In genomic region chr9:105187781-105188180, GRCh38 we compare ENCODE assay signal across 15 cellular contexts. TPM values are rescaled to one million over a fixed set of nuclear protein-coding genes. Genes with fewer than 3 reads are reported as not detected.
DNase-seq lines count a peak whose midpoint lies in the region; ATAC-seq, FAIRE-seq and TF ChIP-seq lines count a peak whose summit lies in the region.
"Had no signal": no experiment of that assay in that cellular context is flagged by ENCODE, and none has a peak within 500 bp of the region (broad histone marks: within the 10 kb centered on the region; RNA-seq: fewer than 3 reads in every experiment).

No MANE protein-coding gene starts in this region.

- H3K36me3 ChIP-seq in IMR-90 (ENCODE audit: control insufficient read depth, insufficient read depth, low read length) (no peaks in the 10 kb centered on the region), OCI-LY7 (ENCODE audit: insufficient read depth, low read length) (no peaks in the 10 kb centered on the region)
- H3K36me3 ChIP-seq: sigmoid colon had no signal

- H4K20me1 ChIP-seq in IMR-90 (ENCODE audit: insufficient read depth, low read length) (no peaks in the 10 kb centered on the region), OCI-LY7 (ENCODE audit: insufficient read depth, low read length) (no peaks in the 10 kb centered on the region)

- H3K9me2 ChIP-seq in OCI-LY7 (ENCODE audit: insufficient read depth, low read length) = no peaks in the 10 kb centered on the region

- H4K5ac ChIP-seq in IMR-90 (ENCODE audit: low read depth, low read length) = no peak overlapping the region

- H2AFZ ChIP-seq in IMR-90 (replicated peaks; ENCODE audit: low read length, poor library complexity) (no peak overlapping the region), OCI-LY7 (ENCODE audit: low read length) (no peak overlapping the region)

- POLR2A ChIA-PET in IMR-90 (lab: Charles Lee; ENCODE audit: unreplicated experiment) = no interaction called here
- POLR2A ChIA-PET in OCI-LY7 (lab: Charles Lee) = interaction anchor here (0.6 to 1.2 kb wide), 3 partner anchors 262 to 692 kb away, joined by 3 read pairs; no protein-coding TSS in a partner anchor

- no peak overlapping the region for H3K4ac ChIP-seq in IMR-90 (ENCODE audit: low read depth, low read length)

- TF ChIP-seq POLR2A in IMR-90 (IDR thresholded peaks at IDR 0.05; ENCODE audit: low read depth, low read length) = no peak
- TF ChIP-seq POLR2A in GM12892 (IDR thresholded peaks at IDR 0.05; ENCODE audit: low read depth, low read length) = no peak

- H3K4me1 ChIP-seq in IMR-90 (ENCODE audit: control insufficient read depth, insufficient read depth, low read length) = no peaks in the 10 kb centered on the region
- no peaks in the 10 kb centered on the region for H3K4me1 ChIP-seq in OCI-LY7 (ENCODE audit: insufficient read depth, low read length, poor library complexity, severe bottlenecking)

- dilution Hi-C loops in IMR-90 (cut with HindIII; ENCODE audit: low sequenced_read_pairs, unreplicated experiment) = no loop called here

- no peak overlapping the region for H2BK15ac ChIP-seq in IMR-90 (ENCODE audit: low read depth, low read length)

- no peak overlapping the region for H2AK5ac ChIP-seq in IMR-90 (ENCODE audit: low read depth, low read length)

- H3K4me3 ChIP-seq in IMR-90 (ENCODE audit: insufficient read depth, low read depth, low read length) = no peak overlapping the region
- H3K4me3 ChIP-seq in astrocyte of the cerebellum (ENCODE audit: low read depth, low read length) = no peak overlapping the region
- H3K4me3 ChIP-seq in OCI-LY7 (ENCODE audit: low read depth, low read length, poor library complexity, severe bottlenecking) = no peak overlapping the region
- H3K4me3 ChIP-seq: dorsolateral prefrontal cortex, mucosa of descending colon, sigmoid colon had no signal

- TF ChIP-seq CTCF in IMR-90 (conservative IDR thresholded peaks at IDR 0.05; ENCODE audit: low read depth, low read length) = no peak
- no peak for TF ChIP-seq CTCF in astrocyte of the cerebellum (IDR thresholded peaks at IDR 0.05; ENCODE audit: low read depth, low read length, missing control alignments)
- TF ChIP-seq CTCF in OCI-LY7 (conservative IDR thresholded peaks at IDR 0.05; ENCODE audit: low read length) = no peak

- TF ChIP-seq RAD21 in IMR-90 (IDR thresholded peaks at IDR 0.05; ENCODE audit: low read length) = no peak

- no peak overlapping the region for H3K14ac ChIP-seq in IMR-90 (replicated peaks; ENCODE audit: low read depth, low read length)

- no peak overlapping the region for H2BK20ac ChIP-seq in IMR-90 (ENCODE audit: low read depth, low read length)

- intact Hi-C loops in IMR-90 (cut with micrococcal nuclease) = no loop called here
- intact Hi-C loops in OCI-LY7 (cut with micrococcal nuclease; ENCODE audit: unreplicated experiment) = no loop called here

- H3K18ac ChIP-seq in IMR-90 (ENCODE audit: low read depth, low read length) = no peak overlapping the region

- H3K23ac ChIP-seq in IMR-90 (ENCODE audit: low read depth, low read length) = no peak overlapping the region

- no peak overlapping the region for H2BK5ac ChIP-seq in IMR-90 (ENCODE audit: low read depth, low read length, poor library complexity, severe bottlenecking)

- H3K56ac ChIP-seq in IMR-90 (ENCODE audit: extremely low read depth, insufficient read depth, low read length) = no peak overlapping the region

- H3K27ac ChIP-seq in IMR-90 (ENCODE audit: insufficient read depth, low read length) = no peak overlapping the region
- H3K27ac ChIP-seq in OCI-LY7 (ENCODE audit: low read depth, low read length, poor library complexity, severe bottlenecking) = no peak overlapping the region
- H3K27ac ChIP-seq: dorsolateral prefrontal cortex, sigmoid colon had no signal

- no peaks in the 10 kb centered on the region for H3K9me1 ChIP-seq in IMR-90 (ENCODE audit: insufficient read depth, low read length)

- H3K9me3 ChIP-seq in IMR-90 (ENCODE audit: control insufficient read depth, insufficient read depth, low read length) (no peaks in the 10 kb centered on the region), OCI-LY7 (ENCODE audit: low read length) (no peaks in the 10 kb centered on the region)
- H3K9me3 ChIP-seq: mucosa of descending colon, sigmoid colon had no signal

- H3K4me2 ChIP-seq in IMR-90 (ENCODE audit: low read depth, low read length) (no peak overlapping the region), OCI-LY7 (ENCODE audit: low read length) (no peak overlapping the region)

- no peak overlapping the region for H4K91ac ChIP-seq in IMR-90 (ENCODE audit: insufficient read depth, low read depth, low read length)

- WGBS in IMR-90 (ENCODE audit: extremely low coverage in 2 of 2, insufficient read length in 1 of 2), 2 experiments = no CpG with 5 or more reads among the region's 1 CpG

- CTCF ChIA-PET in IMR-90 (lab: Yijun Ruan, JAX) = interaction anchor here (0.6 kb wide), 1 partner anchor 1860 kb away, joined by 6 read pairs; no protein-coding TSS in a partner anchor
- CTCF ChIA-PET in OCI-LY7 (lab: Charles Lee; ENCODE audit: unreplicated experiment) = no interaction called here

- H4K8ac ChIP-seq in IMR-90 (ENCODE audit: low read depth in 2 of 2, low read length in 2 of 2) = no peak overlapping the region

- H3K79me1 ChIP-seq in IMR-90 (ENCODE audit: low read depth in 1 of 2, low read length in 2 of 2) = no peaks in the 10 kb centered on the region

- in situ Hi-C loops in IMR-90 (cut with MboI; ENCODE audit: low sequenced_read_pairs) = no loop called here
- in situ Hi-C loops in astrocyte of the cerebellum (cut with HindIII; ENCODE audit: low sequenced_read_pairs) = loop anchor here (25.0 kb wide), 1 partner anchor 200 kb away; no protein-coding TSS in a partner anchor

- DNase-seq in AG08395 (ENCODE audit: low spot score) (peak; percentile 66), IMR-90 (peak; percentile 86), astrocyte of the cerebellum (ENCODE audit: low read depth) (peak; percentile 60), hepatic stellate cell (ENCODE audit: low spot score) (peak; percentile 49), NCI-H146 treated with DMSO at 0.1 percent for 48 hours (lab: John Stamatoyannopoulos, UW; ENCODE audit: unreplicated experiment) (no peak), OCI-LY7 (ENCODE audit: low spot score) (no peak), GM12892 (ENCODE audit: insufficient read length) (no peak)
- no peak for DNase-seq in activated CD4-positive, alpha-beta T cell treated with anti-CD3 and anti-CD28 coated beads for 48 hours
- DNase-seq: activated CD4-positive, alpha-beta T cell treated with anti-CD3 and anti-CD28 coated beads for 1 hour; CD4-positive, CD25-positive, alpha-beta regulatory T cell; dorsolateral prefrontal cortex; mucosa of descending colon; NCI-H1694 treated with DMSO at 0.1 percent for 48 hours; SHP77 treated with DMSO at 0.1 percent for 48 hours; sigmoid colon had no signal

- no peak overlapping the region for H3K9ac ChIP-seq in IMR-90 (ENCODE audit: low read depth, low read length)

- ATAC-seq in IMR-90 (ENCODE audit: low read depth) = peak; percentile 78
- ATAC-seq: mucosa of descending colon had no signal

- BruUV-seq in IMR-90 (replicated peaks; lab: Mats Ljungman, UMichigan) = no TSS peak
- no TSS peak for BruUV-seq in OCI-LY7 (replicated peaks; lab: Mats Ljungman, UMichigan)

- no peak overlapping the region for H2BK120ac ChIP-seq in IMR-90 (ENCODE audit: low read depth, low read length)

- no peak for FAIRE-seq in GM12892 (lab: Jason Lieb, UNC)

- no peak overlapping the region for H2AK9ac ChIP-seq in IMR-90 (replicated peaks; ENCODE audit: low read depth, low read length, poor library complexity)

- H3K27me3 ChIP-seq in IMR-90 (ENCODE audit: control insufficient read depth, insufficient read depth, low read length) = no peaks in the 10 kb centered on the region; the same call in 1 of the 2 replicates
- H3K27me3 ChIP-seq: dorsolateral prefrontal cortex, sigmoid colon had no signal

- H3K79me2 ChIP-seq in OCI-LY7 (ENCODE audit: insufficient read depth, low read depth, low read length) = no peaks in the 10 kb centered on the region

TF ChIP-seq in IMR-90, 13 proteins besides CTCF, POLR2A, EP300 and RAD21:
- TF ChIP-seq CEBPB (IDR thresholded peaks at IDR 0.05; ENCODE audit: low read depth, low read length) (peak; percentile 64; the same call in 1 of the 2 replicates), CHD1 (IDR thresholded peaks at IDR 0.05; ENCODE audit: low read depth, low read length) (no peak), FOS (IDR thresholded peaks at IDR 0.05; ENCODE audit: low read depth, low read length) (peak; percentile 89), MAFK (IDR thresholded peaks at IDR 0.05; ENCODE audit: low read depth, low read length) (no peak), SMC3 (IDR thresholded peaks at IDR 0.05; ENCODE audit: low read depth, low read length) (no peak)

RNA-seq across cellular contexts. Expression of gene SLC44A1, which starts 56.7 kb away (rescaled TPM):
- total RNA-seq in IMR-90 (2012; rRNA removed) (19.4 and 21.7 TPM in 2 replicates), OCI-LY7 (2022) (71.6 and 81.3 TPM in 2 replicates)
- polyA plus RNA-seq in IMR-90 (2012; rRNA removed) = 3.9 and 5.2 TPM in 2 replicates
- 1.4 and 2.1 TPM in 2 replicates for polyA plus RNA-seq in IMR-90 (2012; cell fraction: cytosol; rRNA removed)
- 0.44 and 2.7 TPM in 2 replicates for polyA plus RNA-seq in IMR-90 (2012; cell fraction: nucleus; rRNA removed; ENCODE audit: low replicate concordance)
- 26.6 and 27.6 TPM in 2 replicates for total RNA-seq in OCI-LY7 (2014; rRNA removed; shearing (Covaris generic))
- polyA plus RNA-seq in GM12892 (2012; ENCODE audit: missing spikeins) = 8.7 TPM

Comparison
In these comparisons a context has a peak if more than half of its experiments do, and no peak if none do; other contexts are left out.
1. DNase-seq: peak in AG08395 (single experiment), IMR-90 (single experiment), astrocyte of the cerebellum (single experiment) and hepatic stellate cell (single experiment); none in NCI-H146 treated with DMSO at 0.1 percent for 48 hours (single experiment), OCI-LY7 (single experiment), GM12892 (single experiment) and activated CD4-positive, alpha-beta T cell treated with anti-CD3 and anti-CD28 coated beads for 48 hours (single experiment).